ENCODE assay signal across 35 cellular contexts in genomic region chr6:160194808-160195207, GRCh38.
"Had no signal": no experiment of that assay in that cellular context is flagged by ENCODE, and none has a peak within 500 bp of the region (broad histone marks: within the 10 kb centered on the region; RNA-seq: fewer than 3 reads in every experiment).

No MANE protein-coding gene starts in this region.

- H3K27me3 ChIP-seq: MG63 had no signal

- DNase-seq: Karpas-422, Kasumi-1, MG63, MM.1S, MV-4-11, NCI-H1048, NCI-H1092, NCI-H1092 treated with DMSO at 0.1 percent for 48 hours, NCI-H1105, NCI-H1105 treated with DMSO at 0.1 percent for 48 hours, NCI-H1417, NCI-H1417 treated with DMSO at 0.1 percent for 48 hours, NCI-H1436, NCI-H1436 treated with DMSO at 0.1 percent for 48 hours, NCI-H146, NCI-H1694, NCI-H1694 treated with DMSO at 0.1 percent for 48 hours, NCI-H187, NCI-H187 treated with DMSO at 0.1 percent for 48 hours, NCI-H1930, NCI-H2029, NCI-H2029 treated with DMSO at 0.1 percent for 48 hours, NCI-H2081, NCI-H2081 treated with DMSO at 0.1 percent for 48 hours, NCI-H2107, NCI-H2171, NCI-H2171 treated with DMSO at 0.1 percent for 48 hours, NCI-H2227 treated with DMSO at 0.1 percent for 48 hours, NCI-H226, NCI-H345, NCI-H446 treated with DMSO at 0.1 percent for 48 hours, NCI-H510A, NCI-H510A treated with DMSO at 0.1 percent for 48 hours, NCI-H524, NCI-H524 treated with DMSO at 0.1 percent for 48 hours had no signal

- H3K4me3 ChIP-seq: MG63 had no signal

- H3K36me3 ChIP-seq: MG63 had no signal
